18 cellular contexts compared by ENCODE assay signal in genomic region chr7:40889099-40889498, GRCh38.
"Had no signal": no experiment of that assay in that cellular context is flagged by ENCODE, and none has a peak within 500 bp of the region (broad histone marks: within the 10 kb centered on the region; RNA-seq: fewer than 3 reads in every experiment).

No MANE protein-coding gene starts in this region.

- H3K36me3 ChIP-seq: lower lobe of right lung, neutrophil, sigmoid colon, tibial artery, upper lobe of right lung, vagina had no signal

- DNase-seq: cortex of kidney; dorsolateral prefrontal cortex; effector CD8-positive, alpha-beta T cell; islet precursor cell; lower lobe of right lung; midbrain; naive thymus-derived CD4-positive, alpha-beta T cell; psoas muscle; retina; sigmoid colon; stimulated activated CD4-positive, alpha-beta T cell treated with anti-CD3 and anti-CD28 coated beads, Interleukin-2, amount 100 ng/mL, for 24 hours; stimulated activated naive CD4-positive, alpha-beta T cell treated with Interleukin-2 at 50 U/mL for 16 hours; tibial artery; upper lobe of right lung had no signal

- H3K4me1 ChIP-seq: lower lobe of right lung, psoas muscle, sigmoid colon, upper lobe of right lung, vagina had no signal

- H3K27ac ChIP-seq: dorsolateral prefrontal cortex, lower lobe of right lung, neutrophil, psoas muscle, sigmoid colon, skin epidermis, upper lobe of right lung, vagina had no signal

- ATAC-seq: left lobe of liver; lower lobe of right lung; naive thymus-derived CD4-positive, alpha-beta T cell; psoas muscle; upper lobe of right lung had no signal

- H3K27me3 ChIP-seq: dorsolateral prefrontal cortex, neutrophil, sigmoid colon, tibial artery, upper lobe of right lung, vagina had no signal

- H3K4me3 ChIP-seq: dorsolateral prefrontal cortex, lower lobe of right lung, psoas muscle, sigmoid colon, skin epidermis, tibial artery, upper lobe of right lung, vagina had no signal

- H3K9me3 ChIP-seq: neutrophil, psoas muscle, sigmoid colon had no signal
